In genomic region chr17:18676928-18677327, GRCh38 we compare ENCODE assay signal across 13 cellular contexts. TPM values are rescaled to one million over a fixed set of nuclear protein-coding genes. Genes with fewer than 3 reads are reported as not detected.
"Had no signal": no experiment of that assay in that cellular context is flagged by ENCODE, and none has a peak within 500 bp of the region (broad histone marks: within the 10 kb centered on the region; RNA-seq: fewer than 3 reads in every experiment).

No MANE protein-coding gene starts in this region.

RNA-seq across cellular contexts. Expression of gene TBC1D28, which starts 32.7 kb away (rescaled TPM):
- total RNA-seq: activated B cell treated with CpG ODN at 0.5 μM for 24 hours; activated CD4-positive, alpha-beta memory T cell treated with anti-CD3 and anti-CD28 coated beads for 36 hours; activated CD4-positive, alpha-beta memory T cell treated with anti-CD3 and anti-CD28 coated beads, Interleukin-2, amount 10 ng/mL, durations not matched to agents 7 days and 5 days; activated CD4-positive, alpha-beta T cell treated with anti-CD3 and anti-CD28 coated beads for 36 hours; activated CD4-positive, alpha-beta T cell treated with anti-CD3 and anti-CD28 coated beads, Interleukin-2, amount 10 ng/mL, durations not matched to agents 24 days and 14 days; activated CD4-positive, alpha-beta T cell treated with anti-CD3 and anti-CD28 coated beads, Interleukin-2, amount 10 ng/mL, durations not matched to agents 7 days and 5 days; activated CD8-positive, alpha-beta memory T cell treated with anti-CD3 and anti-CD28 coated beads for 36 hours; activated CD8-positive, alpha-beta memory T cell treated with anti-CD3 and anti-CD28 coated beads, Interleukin-2, amount 10 ng/mL, durations not matched to agents 7 days and 5 days; activated CD8-positive, alpha-beta T cell treated with anti-CD3 and anti-CD28 coated beads for 36 hours; activated CD8-positive, alpha-beta T cell treated with anti-CD3 and anti-CD28 coated beads, Interleukin-2, amount 10 ng/mL, durations not matched to agents 7 days and 5 days; T-helper 1 cell treated with Interleukin-12 subunit alpha and Interleukin-12 subunit beta and Interleukin-4 antibody, amounts not matched to agents 30 ng/mL and 1 ng/mL, for 36 hours; T-helper 17 cell; T-helper 2 cell treated with Interferon-gamma antibody and Interleukin-4, amounts not matched to agents 100 ng/mL and 5 ng/mL, for 36 hours had no signal
